9 cellular contexts compared by ENCODE assay signal in the genomic region with DNA sequence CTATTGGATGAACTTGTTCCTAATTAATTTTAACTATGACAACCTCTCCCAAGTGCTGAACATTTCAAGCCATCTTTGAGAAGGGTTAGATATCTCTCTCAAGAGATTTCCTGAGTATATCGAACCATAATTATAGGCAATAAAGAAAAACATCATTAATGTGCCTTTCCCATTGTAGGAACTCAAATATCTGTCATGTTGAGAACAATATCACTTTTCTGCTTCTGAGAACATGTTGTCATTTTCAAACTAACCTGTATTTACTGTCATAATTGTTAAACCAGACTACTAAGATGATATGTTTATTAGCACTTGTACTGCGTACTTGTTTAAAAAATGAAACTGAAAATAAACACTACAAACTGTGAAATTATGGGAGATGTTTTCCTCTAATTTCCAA. TPM values are rescaled to one million over a fixed set of nuclear protein-coding genes. Genes with fewer than 3 reads are reported as not detected.
DNase-seq lines count a peak whose midpoint lies in the region; ATAC-seq and TF ChIP-seq lines count a peak whose summit lies in the region.
"Had no signal": no experiment of that assay in that cellular context is flagged by ENCODE, and none has a peak within 500 bp of the region (broad histone marks: within the 10 kb centered on the region; RNA-seq: fewer than 3 reads in every experiment).

No MANE protein-coding gene starts in this region.

- no peak for ATAC-seq in CD8-positive, alpha-beta T cell
- ATAC-seq in GM18511 (IDR thresholded peaks at IDR 0.05; ENCODE audit: unreplicated experiment) = no peak
- ATAC-seq in GM18870 (IDR thresholded peaks at IDR 0.05; ENCODE audit: unreplicated experiment) = no peak

- H3K79me2 ChIP-seq in Loucy (ENCODE audit: insufficient read depth, low read length) (peaks cover 90% of the 10 kb centered on the region), parathyroid adenoma (peaks cover 17% of the 10 kb centered on the region)

- TF ChIP-seq CTCF in CD8-positive, alpha-beta T cell (IDR thresholded peaks at IDR 0.05) = no peak
- TF ChIP-seq CTCF in Loucy (conservative IDR thresholded peaks at IDR 0.05; ENCODE audit: low read length) (no peak), coronary artery (IDR thresholded peaks at IDR 0.05) (no peak), parathyroid adenoma (IDR thresholded peaks at IDR 0.05) (no peak), RWPE1 (conservative IDR thresholded peaks at IDR 0.05; ENCODE audit: low read depth) (no peak)

- H3K9me3 Mint-ChIP-seq in CD8-positive, alpha-beta T cell = no peaks in the 10 kb centered on the region

- H3K36me3 Mint-ChIP-seq in CD8-positive, alpha-beta T cell = peaks cover 7% of the 10 kb centered on the region

- H3K36me3 ChIP-seq in CD8-positive, alpha-beta T cell (ENCODE audit: insufficient read depth, low read length) = no peaks in the 10 kb centered on the region
- H3K36me3 ChIP-seq in Loucy (ENCODE audit: insufficient read depth, low read length) (no peaks in the 10 kb centered on the region), parathyroid adenoma (ENCODE audit: control insufficient read depth, insufficient read depth, low read length) (no peaks in the 10 kb centered on the region)

- H3K4me3 ChIP-seq in CD8-positive, alpha-beta T cell (ENCODE audit: low read depth, low read length) = no peak overlapping the region
- peak overlapping the region; percentile 98 for H3K4me3 ChIP-seq in Loucy (ENCODE audit: low read length, poor library complexity, severe bottlenecking)
- peak overlapping the region; percentile 58 for H3K4me3 ChIP-seq in coronary artery
- H3K4me3 ChIP-seq in parathyroid adenoma (ENCODE audit: low read depth, low read length) = no peak overlapping the region

- H3K4me3 Mint-ChIP-seq in CD8-positive, alpha-beta T cell = peak overlapping the region; percentile 77

- H3K27me3 Mint-ChIP-seq in CD8-positive, alpha-beta T cell (ENCODE audit: low read depth) = no peaks in the 10 kb centered on the region

- H4K20me1 ChIP-seq in Loucy (ENCODE audit: insufficient read depth, low read length, poor library complexity, severe bottlenecking) = peaks cover 64% of the 10 kb centered on the region

- peaks cover 44% of the 10 kb centered on the region for H3K4me1 ChIP-seq in CD8-positive, alpha-beta T cell (ENCODE audit: insufficient read depth, low read length)
- peaks cover 75% of the 10 kb centered on the region for H3K4me1 ChIP-seq in Loucy (ENCODE audit: insufficient read depth, low read length, poor library complexity, severe bottlenecking)
- peaks cover 4% of the 10 kb centered on the region for H3K4me1 ChIP-seq in parathyroid adenoma

- H3K27ac Mint-ChIP-seq in CD8-positive, alpha-beta T cell = peak overlapping the region; percentile 84

- DNase-seq in CD8-positive, alpha-beta T cell = no peak
- no peak for DNase-seq in coronary artery (ENCODE audit: low spot score)
- no peak for DNase-seq in RWPE1 (ENCODE audit: low spot score)
- DNase-seq in occipital lobe (lab: John Stamatoyannopoulos, UW) = no peak
- DNase-seq: trophoblast cell had no signal

- H3K4me2 ChIP-seq in Loucy (ENCODE audit: low read depth, low read length, poor library complexity, severe bottlenecking) (peak overlapping the region; percentile 88), parathyroid adenoma (ENCODE audit: low read length) (no peak overlapping the region)

- H3K9ac ChIP-seq in Loucy (ENCODE audit: low read depth, low read length, poor library complexity, severe bottlenecking) (peak overlapping the region; percentile 91), parathyroid adenoma (no peak overlapping the region)

- POLR2A ChIA-PET in CD8-positive, alpha-beta T cell (lab: Charles Lee) = no interaction called here
- POLR2A ChIA-PET in RWPE1 (lab: Yijun Ruan, JAX; ENCODE audit: low non-redundant PET) = no interaction called here

- no peaks in the 10 kb centered on the region for H3K9me3 ChIP-seq in CD8-positive, alpha-beta T cell (ENCODE audit: low read length)
- H3K9me3 ChIP-seq in Loucy (ENCODE audit: insufficient read depth, low read depth, low read length) = no peaks in the 10 kb centered on the region
- H3K9me3 ChIP-seq in parathyroid adenoma (ENCODE audit: control insufficient read depth, low read length) = no peaks in the 10 kb centered on the region

- H3K4me1 Mint-ChIP-seq in CD8-positive, alpha-beta T cell (ENCODE audit: low read depth) = peaks cover 77% of the 10 kb centered on the region

- H3F3A ChIP-seq in Loucy (ENCODE audit: low read depth) = peaks cover 4% of the 10 kb centered on the region; the same call in 1 of the 2 replicates

- H2AFZ ChIP-seq in Loucy (ENCODE audit: low read length) = no peak overlapping the region
- no peak overlapping the region for H2AFZ ChIP-seq in parathyroid adenoma

- CTCF ChIA-PET in CD8-positive, alpha-beta T cell (lab: Charles Lee) = no interaction called here
- CTCF ChIA-PET in RWPE1 (lab: Yijun Ruan, JAX) = no interaction called here

- no peaks in the 10 kb centered on the region for H3K9me2 ChIP-seq in Loucy (replicated peaks; ENCODE audit: low read depth, low read length)

- intact Hi-C loops in CD8-positive, alpha-beta T cell (cut with DNase I, micrococcal nuclease) = loop anchor here (5.0 to 10.0 kb wide), 7 partner anchors 277 to 1123 kb away; partner anchors contain the start of genes RNF11 (in 2 of the 2), CC2D1B (in 1 of the 2), CDKN2C (in 1 of the 2) and KTI12 (in 1 of the 2)

- no peaks in the 10 kb centered on the region for H3K27me3 ChIP-seq in CD8-positive, alpha-beta T cell (ENCODE audit: insufficient read depth, low read length)
- H3K27me3 ChIP-seq in Loucy (ENCODE audit: insufficient read depth, low read length, poor library complexity, severe bottlenecking) (no peaks in the 10 kb centered on the region), parathyroid adenoma (ENCODE audit: control insufficient read depth, insufficient read depth, low read length) (no peaks in the 10 kb centered on the region)

- H3K27ac ChIP-seq in CD8-positive, alpha-beta T cell (ENCODE audit: low read depth, low read length) = no peak overlapping the region
- H3K27ac ChIP-seq in coronary artery (peak overlapping the region; percentile 54 to 76), parathyroid adenoma (peak overlapping the region; percentile 32), RWPE1 (no peak overlapping the region)

RNA-seq across cellular contexts. Expression of gene EPS15, which starts 4.3 kb away (rescaled TPM):
- 10 to 100 TPM; 49.9 to 52.2 TPM for total RNA-seq in CD8-positive, alpha-beta T cell
- 189 TPM for total RNA-seq in occipital lobe

Comparison
In these comparisons a context has a peak if more than half of its experiments do, and no peak if none do; other contexts are left out.
1. H3K27ac ChIP-seq: peak in coronary artery (2 of 2) and parathyroid adenoma (single experiment); none in CD8-positive, alpha-beta T cell (single experiment) and RWPE1 (single experiment).
2. H3K4me3 ChIP-seq: peak in Loucy (single experiment) and coronary artery (single experiment); none in CD8-positive, alpha-beta T cell (single experiment) and parathyroid adenoma (single experiment).